ENCODE assay signal across 11 cellular contexts in genomic region chr15:56765252-56765651, GRCh38. TPM values are rescaled to one million over a fixed set of nuclear protein-coding genes. Genes with fewer than 3 reads are reported as not detected.
DNase-seq lines count a peak whose midpoint lies in the region; ATAC-seq and TF ChIP-seq lines count a peak whose summit lies in the region.
"Had no signal": no experiment of that assay in that cellular context is flagged by ENCODE, and none has a peak within 500 bp of the region (broad histone marks: within the 10 kb centered on the region; RNA-seq: fewer than 3 reads in every experiment).

No MANE protein-coding gene starts in this region.

- peak overlapping the region; percentile 49; the same call in 1 of the 2 replicates for H2AFZ ChIP-seq in OCI-LY7 (ENCODE audit: low read length)

- CTCF ChIA-PET in activated CD4-positive, alpha-beta T cell treated with anti-CD3 and anti-CD28 coated beads, Interleukin-2, amount 10 ng/mL, durations not matched to agents 7 days and 5 days (lab: Charles Lee): interaction anchor here (1.2 to 2.4 kb wide), 2 partner anchors 9 to 22 kb away, joined by 3 to 5 read pairs; no protein-coding TSS in a partner anchor
- CTCF ChIA-PET in OCI-LY7 (lab: Charles Lee; ENCODE audit: unreplicated experiment) (no interaction called here), Calu3 (lab: Charles Lee) (no interaction called here)

- POLR2A ChIA-PET in activated CD4-positive, alpha-beta T cell treated with anti-CD3 and anti-CD28 coated beads, Interleukin-2, amount 10 ng/mL, durations not matched to agents 7 days and 5 days (lab: Charles Lee): interaction anchor here (0.6 to 0.8 kb wide), 2 partner anchors 9 to 32 kb away, joined by 6 to 10 read pairs; partner anchors contain the start of gene ZNF280D
- POLR2A ChIA-PET in OCI-LY7 (lab: Charles Lee): interaction anchor here (1.0 to 3.3 kb wide), 4 partner anchors 9 to 89 kb away, joined by 3 to 12 read pairs (median 5); no protein-coding TSS in a partner anchor

- H3K36me3 Mint-ChIP-seq in activated CD4-positive, alpha-beta T cell treated with anti-CD3 and anti-CD28 coated beads, Interleukin-2, amount 10 ng/mL, durations not matched to agents 7 days and 5 days (ENCODE audit: low read depth): peaks cover 3% of the 10 kb centered on the region
- H3K36me3 Mint-ChIP-seq in Calu3 (ENCODE audit: insufficient read depth, unreplicated experiment): no peaks in the 10 kb centered on the region
- H3K36me3 Mint-ChIP-seq: immature natural killer cell had no signal

- H4K20me1 ChIP-seq in OCI-LY7 (ENCODE audit: insufficient read depth, low read length): no peaks in the 10 kb centered on the region

- peaks cover 2% of the 10 kb centered on the region for H3K27me3 Mint-ChIP-seq in activated CD4-positive, alpha-beta T cell treated with anti-CD3 and anti-CD28 coated beads, Interleukin-2, amount 10 ng/mL, durations not matched to agents 7 days and 5 days
- no peaks in the 10 kb centered on the region for H3K27me3 Mint-ChIP-seq in Calu3 (ENCODE audit: unreplicated experiment)

- no peaks in the 10 kb centered on the region for H3K9me2 ChIP-seq in OCI-LY7 (ENCODE audit: insufficient read depth, low read length)

- TF ChIP-seq CTCF in OCI-LY7 (conservative IDR thresholded peaks at IDR 0.05; ENCODE audit: low read length) (no peak), choroid plexus epithelial cell (conservative IDR thresholded peaks at IDR 0.05; ENCODE audit: low read depth, low read length) (no peak), Calu3 (IDR thresholded peaks at IDR 0.05; ENCODE audit: unreplicated experiment) (no peak)

- H3K4me3 ChIP-seq in OCI-LY7 (ENCODE audit: low read depth, low read length, poor library complexity, severe bottlenecking): no peak overlapping the region
- no peak overlapping the region for H3K4me3 ChIP-seq in choroid plexus epithelial cell (ENCODE audit: low read depth, low read length)
- H3K4me3 ChIP-seq: spleen had no signal

- H3K9me3 ChIP-seq in OCI-LY7 (ENCODE audit: low read length): no peaks in the 10 kb centered on the region
- H3K9me3 ChIP-seq: spleen had no signal

- H3K4me1 Mint-ChIP-seq in activated CD4-positive, alpha-beta T cell treated with anti-CD3 and anti-CD28 coated beads, Interleukin-2, amount 10 ng/mL, durations not matched to agents 7 days and 5 days: peaks cover 31% of the 10 kb centered on the region
- H3K4me1 Mint-ChIP-seq in Calu3 (ENCODE audit: low read depth, unreplicated experiment): peaks cover 21% of the 10 kb centered on the region

- H3K27ac Mint-ChIP-seq in activated CD4-positive, alpha-beta T cell treated with anti-CD3 and anti-CD28 coated beads, Interleukin-2, amount 10 ng/mL, durations not matched to agents 7 days and 5 days: peak overlapping the region; percentile 6
- H3K27ac Mint-ChIP-seq in Calu3 (ENCODE audit: unreplicated experiment): no peak overlapping the region
- H3K27ac Mint-ChIP-seq: immature natural killer cell had no signal

- BruUV-seq in OCI-LY7 (replicated peaks; lab: Mats Ljungman, UMichigan) (no TSS peak), Calu3 (replicated peaks; lab: Mats Ljungman, UMichigan) (no TSS peak)

- no peak overlapping the region for H3K4me3 Mint-ChIP-seq in activated CD4-positive, alpha-beta T cell treated with anti-CD3 and anti-CD28 coated beads, Interleukin-2, amount 10 ng/mL, durations not matched to agents 7 days and 5 days
- H3K4me3 Mint-ChIP-seq in Calu3 (ENCODE audit: low read depth, unreplicated experiment): no peak overlapping the region
- H3K4me3 Mint-ChIP-seq: immature natural killer cell had no signal

- H3K79me2 ChIP-seq in OCI-LY7 (ENCODE audit: insufficient read depth, low read depth, low read length): no peaks in the 10 kb centered on the region

- intact Hi-C loops in OCI-LY7 (cut with micrococcal nuclease; ENCODE audit: unreplicated experiment) (no loop called here), Calu3 (cut with micrococcal nuclease; ENCODE audit: unreplicated experiment) (no loop called here)

- H3K36me3 ChIP-seq in OCI-LY7 (ENCODE audit: insufficient read depth, low read length): no peaks in the 10 kb centered on the region
- H3K36me3 ChIP-seq: spleen had no signal

- H3K9me3 Mint-ChIP-seq in activated CD4-positive, alpha-beta T cell treated with anti-CD3 and anti-CD28 coated beads, Interleukin-2, amount 10 ng/mL, durations not matched to agents 7 days and 5 days: no peaks in the 10 kb centered on the region
- H3K9me3 Mint-ChIP-seq in Calu3 (ENCODE audit: low read depth, unreplicated experiment): no peaks in the 10 kb centered on the region
- H3K9me3 Mint-ChIP-seq: immature natural killer cell had no signal

- peak overlapping the region; percentile 30; the same call in 1 of the 2 replicates for H3K4me2 ChIP-seq in OCI-LY7 (ENCODE audit: low read length)

- no peak for ATAC-seq in GM18517 (IDR thresholded peaks at IDR 0.05; ENCODE audit: unreplicated experiment)

- no peak overlapping the region for H3K27ac ChIP-seq in OCI-LY7 (ENCODE audit: low read depth, low read length, poor library complexity, severe bottlenecking)

- DNase-seq in activated CD4-positive, alpha-beta T cell treated with anti-CD3 and anti-CD28 coated beads, Interleukin-2, amount 10 ng/mL, durations not matched to agents 7 days and 5 days: peak; percentile 9
- no peak for DNase-seq in activated CD4-positive, alpha-beta T cell treated with anti-CD3 and anti-CD28 coated beads, Interleukin-2, amount 50 U/mL, for 48 hours
- peak; percentile 32 for DNase-seq in OCI-LY7 (ENCODE audit: low spot score)
- peak; percentile 83 for DNase-seq in choroid plexus epithelial cell (ENCODE audit: low read depth)
- peak; percentile 50 for DNase-seq in stromal cell of bone marrow (ENCODE audit: low read depth)
- DNase-seq in KG1 (lab: John Stamatoyannopoulos, UW): no peak
- no peak for DNase-seq in Calu3
- DNase-seq: immature natural killer cell, NCI-H510A treated with DMSO at 0.1 percent for 48 hours, spleen had no signal

- H3K4me1 ChIP-seq in OCI-LY7 (ENCODE audit: insufficient read depth, low read length, poor library complexity, severe bottlenecking): peaks cover 6% of the 10 kb centered on the region

RNA-seq across cellular contexts. Expression of gene ZNF280D, which starts 31.9 kb away (rescaled TPM):
- 10 to 100 TPM; 22.9 to 26.9 TPM for total RNA-seq in activated CD4-positive, alpha-beta T cell treated with anti-CD3 and anti-CD28 coated beads, Interleukin-2, amount 10 ng/mL, durations not matched to agents 7 days and 5 days
- 7.1 and 10.7 TPM in 2 replicates for total RNA-seq in OCI-LY7 (2014; rRNA removed; shearing (Covaris generic))
- total RNA-seq in OCI-LY7 (2022) (23.4 and 26.8 TPM in 2 replicates), Calu3 (2022) (36.0 and 40.3 TPM in 2 replicates)

Comparison
In these comparisons a context has a peak if more than half of its experiments do, and no peak if none do; other contexts are left out.
1. DNase-seq: peak in activated CD4-positive, alpha-beta T cell treated with anti-CD3 and anti-CD28 coated beads, Interleukin-2, amount 10 ng/mL, durations not matched to agents 7 days and 5 days (single experiment), OCI-LY7 (single experiment), choroid plexus epithelial cell (single experiment) and stromal cell of bone marrow (single experiment); none in activated CD4-positive, alpha-beta T cell treated with anti-CD3 and anti-CD28 coated beads, Interleukin-2, amount 50 U/mL, for 48 hours (0 of 2), KG1 (single experiment) and Calu3 (single experiment).